ENCODE assay signal across 8 cellular contexts in genomic region chr2:65040414-65041261, GRCh38. TPM values are rescaled to one million over a fixed set of nuclear protein-coding genes. Genes with fewer than 3 reads are reported as not detected.
DNase-seq lines count a peak whose midpoint lies in the region; ATAC-seq and TF ChIP-seq lines count a peak whose summit lies in the region.

No MANE protein-coding gene starts in this region.

- TF ChIP-seq CTCF in AG04449 (IDR thresholded peaks at IDR 0.05; ENCODE audit: insufficient read depth, low read length, missing control alignments): peak; percentile 93

- peak overlapping the region; percentile 7 for H3K4me3 ChIP-seq in AG04449 (ENCODE audit: low read depth, low read length)

- POLR2A ChIA-PET in AG04449 (lab: Yijun Ruan, JAX): no interaction called here

- ATAC-seq in GM18519 (IDR thresholded peaks at IDR 0.05; ENCODE audit: low FRiP score, unreplicated experiment) (peak; percentile 56), HG03439 (IDR thresholded peaks at IDR 0.05; ENCODE audit: unreplicated experiment) (peak; percentile 82)

- no peak for DNase-seq in AG04449 (ENCODE audit: low read depth, low spot score)
- DNase-seq in NCI-H526 (lab: John Stamatoyannopoulos, UW): peak; percentile 19 to 84
- DNase-seq in activated CD4-positive, alpha-beta T cell treated with anti-CD3 and anti-CD28 coated beads, Interleukin-2, amount 50 U/mL, for 1 hour: peak; percentile 72
- peak; percentile 93 for DNase-seq in dermis blood vessel endothelial cell
- peak; percentile 88 to 92 for DNase-seq in lung microvascular endothelial cell (ENCODE audit: low read depth in 2 of 2)
- peak; percentile 63 for DNase-seq in stimulated activated CD8-positive, alpha-beta memory T cell treated with anti-CD3 and anti-CD28 coated beads, Interleukin-12 subunit alpha, Interleukin-12 subunit beta, amount 100 ng/mL, for 1 hour (ENCODE audit: low read depth)

- CTCF ChIA-PET in AG04449 (lab: Yijun Ruan, JAX): interaction anchor here (0.6 to 16.7 kb wide), 15 partner anchors 9 to 533 kb away, joined by 3 to 331 read pairs (median 3); partner anchors contain the start of gene CEP68

RNA-seq across cellular contexts. Expression of gene CEP68, which starts 15.6 kb away (rescaled TPM):
- total RNA-seq in dermis blood vessel endothelial cell (38.5 and 44.4 TPM in 2 replicates), lung microvascular endothelial cell (30.8 and 32.3 TPM in 2 replicates)

RNA-seq across cellular contexts. Expression of gene SLC1A4, which starts 51.4 kb away (rescaled TPM):
- 12.3 and 15.1 TPM in 2 replicates for total RNA-seq in dermis blood vessel endothelial cell
- 10.2 and 11.7 TPM in 2 replicates for total RNA-seq in lung microvascular endothelial cell
